ENCODE assay signal across 12 cellular contexts in the genomic region with DNA sequence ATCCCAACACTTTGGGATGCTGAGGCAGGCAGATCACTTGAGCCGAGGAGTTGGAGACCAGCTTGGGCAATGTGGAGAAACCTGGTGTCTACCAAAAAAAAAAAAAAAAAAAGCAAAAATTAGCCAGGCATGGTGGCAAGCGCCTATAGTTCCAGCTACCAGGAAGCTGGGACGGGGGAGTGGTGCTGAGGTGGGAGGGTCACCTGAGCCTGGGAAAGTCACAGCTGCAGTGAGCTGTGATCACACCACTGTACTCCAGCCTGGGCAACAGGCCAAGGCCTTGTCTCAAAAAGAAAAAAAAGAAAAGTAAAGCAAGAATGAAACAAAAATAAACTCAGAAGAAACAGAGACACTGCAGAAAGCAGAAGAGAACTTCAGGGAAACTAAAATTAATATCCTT. TPM values are rescaled to one million over a fixed set of nuclear protein-coding genes. Genes with fewer than 3 reads are reported as not detected.
DNase-seq lines count a peak whose midpoint lies in the region; ATAC-seq and TF ChIP-seq lines count a peak whose summit lies in the region.
"Had no signal": no experiment of that assay in that cellular context is flagged by ENCODE, and none has a peak within 500 bp of the region (broad histone marks: within the 10 kb centered on the region; RNA-seq: fewer than 3 reads in every experiment).

No MANE protein-coding gene starts in this region.

- H3K23ac ChIP-seq in H9 (ENCODE audit: insufficient read length, low read depth, low read length): no peak overlapping the region

- no peak overlapping the region for H3T11ph ChIP-seq in H9 (ENCODE audit: low read length)

- H3K4me2 ChIP-seq in H9 (ENCODE audit: insufficient read depth, insufficient read length, low read length): no peak overlapping the region
- H3K4me2 ChIP-seq: PC-9 had no signal

- DNase-seq in DMS53 treated with DMSO at 0.1 percent for 48 hours (lab: John Stamatoyannopoulos, UW; ENCODE audit: unreplicated experiment): peak; percentile 79
- peak; percentile 55 for DNase-seq in HT1080 (ENCODE audit: low read depth)
- DNase-seq in astrocyte of the hippocampus (ENCODE audit: low read depth, low spot score): peak; percentile 26
- peak; percentile 39 for DNase-seq in lung (ENCODE audit: low spot score)
- DNase-seq in NCI-H128 (lab: John Stamatoyannopoulos, UW; ENCODE audit: unreplicated experiment): no peak
- DNase-seq in type B pancreatic cell (ENCODE audit: extremely low spot score, unreplicated experiment): no peak
- no peak for DNase-seq in H9
- DNase-seq: activated CD4-positive, alpha-beta T cell treated with anti-CD3 and anti-CD28 coated beads for 48 hours; GF-D8; naive thymus-derived CD4-positive, alpha-beta T cell had no signal

- ATAC-seq in lung (ENCODE audit: insufficient read depth, low FRiP score): peak; percentile 34
- ATAC-seq in GM21367 (IDR thresholded peaks at IDR 0.05; ENCODE audit: unreplicated experiment): no peak
- ATAC-seq: naive thymus-derived CD4-positive, alpha-beta T cell had no signal

- H3K36me3 ChIP-seq in lung (ENCODE audit: control insufficient read depth in 2 of 2, insufficient read depth in 2 of 2, low read length in 2 of 2): peaks cover 3 to 16% of the 10 kb centered on the region in 2 donors

- H3K27ac Mint-ChIP-seq in type B pancreatic cell (no peak overlapping the region), H9 (0 out of 7 replicates have a peak overlapping the region, but pooled peaks of 1 of the 3 experiments have one; percentile 7)

- H3K14ac ChIP-seq in H9 (ENCODE audit: insufficient read depth, low read length): no peak overlapping the region

- H2BK15ac ChIP-seq in H9 (ENCODE audit: low read depth, low read length): no peak overlapping the region

- H3K9ac ChIP-seq in H9 (ENCODE audit: extremely low read depth, insufficient read length, low read length): no peak overlapping the region

- H2AK5ac ChIP-seq in H9 (ENCODE audit: insufficient read length, low read length): no peak overlapping the region

- no peak overlapping the region for H3K56ac ChIP-seq in H9 (ENCODE audit: insufficient read length, low read depth, low read length)

- no peaks in the 10 kb centered on the region for H3K23me2 ChIP-seq in H9 (ENCODE audit: insufficient read length, low read depth, low read length, poor library complexity, severe bottlenecking)

- peaks cover 19% of the 10 kb centered on the region for H3K36me3 Mint-ChIP-seq in type B pancreatic cell
- peaks cover 3 to 15% (median 6%) of the 10 kb centered on the region in 3 experiments; a peak in 5 of 7 replicates for H3K36me3 Mint-ChIP-seq in H9 (ENCODE audit: insufficient read depth in 1 of 3, low read depth in 3 of 3)

- H3K4me3 Mint-ChIP-seq in type B pancreatic cell: no peak overlapping the region
- H3K4me3 Mint-ChIP-seq in H9: no peak overlapping the region
- H3K4me3 Mint-ChIP-seq: naive thymus-derived CD4-positive, alpha-beta T cell had no signal

- H3K9me3 Mint-ChIP-seq in type B pancreatic cell (no peaks in the 10 kb centered on the region), H9 (no peaks in the 10 kb centered on the region)
- H3K9me3 Mint-ChIP-seq: naive thymus-derived CD4-positive, alpha-beta T cell had no signal

- no peaks in the 10 kb centered on the region for H4K20me1 ChIP-seq in H9 (ENCODE audit: control insufficient read depth, insufficient read depth, insufficient read length)

- no peaks in the 10 kb centered on the region for H3K79me2 ChIP-seq in H9 (ENCODE audit: insufficient read depth, low read length)

- H2BK120ac ChIP-seq in H9 (ENCODE audit: low read depth, low read length, poor library complexity, severe bottlenecking): no peak overlapping the region

- TF ChIP-seq CTCF in lung (IDR thresholded peaks at IDR 0.05; ENCODE audit: control extremely low read depth, extremely low read depth): no peak
- no peak for TF ChIP-seq CTCF in type B pancreatic cell (conservative IDR thresholded peaks at IDR 0.05)
- no peak for TF ChIP-seq CTCF in H9 (conservative IDR thresholded peaks at IDR 0.05)

- H3K4me1 Mint-ChIP-seq in type B pancreatic cell (ENCODE audit: unreplicated experiment) (peaks cover 8% of the 10 kb centered on the region), H9 (no peaks in the 10 kb centered on the region)

- H3K27me3 ChIP-seq in lung (ENCODE audit: control insufficient read depth, insufficient read depth): no peaks in the 10 kb centered on the region
- no peaks in the 10 kb centered on the region for H3K27me3 ChIP-seq in H9 (ENCODE audit: insufficient read depth, low read length)

- no peaks in the 10 kb centered on the region for H3K79me1 ChIP-seq in H9 (ENCODE audit: insufficient read depth, low read depth, low read length, poor library complexity, severe bottlenecking)

- H4K91ac ChIP-seq in H9 (ENCODE audit: insufficient read length, low read depth, low read length): no peak overlapping the region

- no peak overlapping the region for H3K27ac ChIP-seq in lung (ENCODE audit: low read depth in 1 of 2, low read length in 1 of 2)
- H3K27ac ChIP-seq in H9 (ENCODE audit: insufficient read length, low read depth, low read length): no peak overlapping the region
- H3K27ac ChIP-seq: PC-9 had no signal

- H3K27me3 Mint-ChIP-seq in type B pancreatic cell: no peaks in the 10 kb centered on the region
- no peaks in the 10 kb centered on the region for H3K27me3 Mint-ChIP-seq in H9 (ENCODE audit: low read depth)
- H3K27me3 Mint-ChIP-seq: naive thymus-derived CD4-positive, alpha-beta T cell had no signal

- H3K4me1 ChIP-seq in lung (ENCODE audit: control insufficient read depth in 2 of 2, insufficient read depth in 2 of 2, low read length in 2 of 2) (no peaks in the 10 kb centered on the region), H9 (ENCODE audit: insufficient read depth, low read length) (no peaks in the 10 kb centered on the region)

- no peaks in the 10 kb centered on the region for H3K9me3 ChIP-seq in lung (ENCODE audit: control insufficient read depth in 2 of 2, insufficient read depth in 1 of 2, low read length in 1 of 2)
- no peaks in the 10 kb centered on the region for H3K9me3 ChIP-seq in H9 (ENCODE audit: control insufficient read depth, low read depth, low read length)

- no peak overlapping the region for H2BK5ac ChIP-seq in H9 (ENCODE audit: insufficient read length, low read length)

- no peak overlapping the region for H2BK12ac ChIP-seq in H9 (ENCODE audit: insufficient read length, low read depth, low read length)

- H3K4me3 ChIP-seq in lung: no peak overlapping the region
- H3K4me3 ChIP-seq: PC-9 had no signal

- H4K5ac ChIP-seq in H9 (ENCODE audit: insufficient read length, low read depth, low read length): no peak overlapping the region

- H3K18ac ChIP-seq in H9 (ENCODE audit: insufficient read length, low read depth, low read length): no peak overlapping the region

- no peak overlapping the region for H2AFZ ChIP-seq in H9 (ENCODE audit: low read length)
- H2AFZ ChIP-seq: PC-9 had no signal

- 83 to 89% methylated on average over 3 of the region's 3 CpGs for WGBS in lung, 2 donors
- no CpG with 5 or more reads among the region's 3 CpGs for WGBS in H9 (ENCODE audit: extremely low coverage, insufficient read length, low lambda C conversion rate)

- no peak overlapping the region for H3K4ac ChIP-seq in H9 (ENCODE audit: low read depth, low read length)

- H4K8ac ChIP-seq in H9 (replicated peaks; ENCODE audit: insufficient read length, low read depth, low read length): no peak overlapping the region

- H2BK20ac ChIP-seq in H9 (ENCODE audit: low read depth, low read length, poor library complexity, severe bottlenecking): no peak overlapping the region

RNA-seq across cellular contexts. Expression of gene MTRF1, which starts 31.6 kb away (rescaled TPM):
- 9.2 and 13.7 TPM in 2 replicates for total RNA-seq in HT1080 (2014; rRNA removed; shearing (Covaris generic))
- 8.0 and 10.4 TPM in 2 replicates for polyA plus RNA-seq in HT1080 (2015; cell fraction: cytosol; rRNA removed)
- polyA plus RNA-seq in HT1080 (2015; cell fraction: nucleus; rRNA removed): 42.7 and 46.5 TPM in 2 replicates
- 10 to 100 TPM in 1 of 2 donors, 1 to 10 TPM in 1; 7.8 to 22.0 TPM for total RNA-seq in lung
- 1 to 10 TPM; 6.7 to 9.4 TPM for polyA plus RNA-seq in lung
- total RNA-seq in type B pancreatic cell (ENCODE audit: low replicate concordance): 14.4 and 18.2 TPM in 2 replicates
- total RNA-seq in H9 (2021): 16.2 and 16.9 TPM in 2 replicates

RNA-seq across cellular contexts. Expression of gene KBTBD7, which starts 37.4 kb away (rescaled TPM):
- total RNA-seq in HT1080 (2014; rRNA removed; shearing (Covaris generic)): 4.1 and 4.3 TPM in 2 replicates
- polyA plus RNA-seq in HT1080 (2015; cell fraction: cytosol; rRNA removed): 4.0 and 5.1 TPM in 2 replicates
- 7.7 and 8.2 TPM in 2 replicates for polyA plus RNA-seq in HT1080 (2015; cell fraction: nucleus; rRNA removed)
- total RNA-seq in lung: 10 to 100 TPM in 1 of 2 donors, 1 to 10 TPM in 1; 7.4 to 12.3 TPM
- polyA plus RNA-seq in lung: 1 to 10 TPM; 2.2 to 5.3 TPM
- 12.8 and 13.8 TPM in 2 replicates for total RNA-seq in type B pancreatic cell (ENCODE audit: low replicate concordance)
- total RNA-seq in H9 (2021): 12.9 TPM in 2 replicates

Comparison
In these comparisons a context has a peak if more than half of its experiments do, and no peak if none do; other contexts are left out.
1. DNase-seq: peak in DMS53 treated with DMSO at 0.1 percent for 48 hours (single experiment), HT1080 (single experiment), astrocyte of the hippocampus (single experiment) and lung (single experiment); none in NCI-H128 (single experiment), type B pancreatic cell (single experiment) and H9 (single experiment).